In genomic region chr1:30986755-30987154, GRCh38 we compare ENCODE assay signal across 1 cellular context.
TF ChIP-seq lines count a peak whose summit lies in the region.

No MANE protein-coding gene starts in this region.

TF ChIP-seq in SK-N-SH, 30 proteins besides CTCF, POLR2A, EP300 and RAD21 (continued from another document):
- TF ChIP-seq REST (IDR thresholded peaks at IDR 0.05; ENCODE audit: low read depth, low read length) (no peak), CHD2 (IDR thresholded peaks at IDR 0.05; ENCODE audit: low read length, partially characterized antibody) (no peak), RFX5 (IDR thresholded peaks at IDR 0.05; ENCODE audit: low read length) (no peak), SIN3A (IDR thresholded peaks at IDR 0.05; ENCODE audit: borderline replicate concordance, low read depth, low read length) (no peak), JUND (IDR thresholded peaks at IDR 0.05) (no peak), EZH2phosphoT487 (IDR thresholded peaks at IDR 0.05; ENCODE audit: borderline replicate concordance, low read depth) (no peak), MEF2A (IDR thresholded peaks at IDR 0.05; ENCODE audit: borderline replicate concordance, low read depth) (no peak), YY1 (IDR thresholded peaks at IDR 0.05; ENCODE audit: low read depth) (no peak), USF1 (IDR thresholded peaks at IDR 0.05; ENCODE audit: borderline replicate concordance, low read depth) (no peak), FOXM1 (IDR thresholded peaks at IDR 0.05; ENCODE audit: low read depth) (no peak), MXI1 (IDR thresholded peaks at IDR 0.05; ENCODE audit: low read depth, low read length) (no peak), MAX (IDR thresholded peaks at IDR 0.05; ENCODE audit: low read depth) (no peak), TAF1 (IDR thresholded peaks at IDR 0.05; ENCODE audit: borderline replicate concordance, low read depth, low read length) (no peak), IRF3 (IDR thresholded peaks at IDR 0.05; ENCODE audit: low read depth, low read length) (no peak), TEAD4 (IDR thresholded peaks at IDR 0.05; ENCODE audit: borderline replicate concordance, insufficient read depth) (no peak), NRF1 (IDR thresholded peaks at IDR 0.05; ENCODE audit: low read depth, low read length) (no peak)
